In the genomic region with DNA sequence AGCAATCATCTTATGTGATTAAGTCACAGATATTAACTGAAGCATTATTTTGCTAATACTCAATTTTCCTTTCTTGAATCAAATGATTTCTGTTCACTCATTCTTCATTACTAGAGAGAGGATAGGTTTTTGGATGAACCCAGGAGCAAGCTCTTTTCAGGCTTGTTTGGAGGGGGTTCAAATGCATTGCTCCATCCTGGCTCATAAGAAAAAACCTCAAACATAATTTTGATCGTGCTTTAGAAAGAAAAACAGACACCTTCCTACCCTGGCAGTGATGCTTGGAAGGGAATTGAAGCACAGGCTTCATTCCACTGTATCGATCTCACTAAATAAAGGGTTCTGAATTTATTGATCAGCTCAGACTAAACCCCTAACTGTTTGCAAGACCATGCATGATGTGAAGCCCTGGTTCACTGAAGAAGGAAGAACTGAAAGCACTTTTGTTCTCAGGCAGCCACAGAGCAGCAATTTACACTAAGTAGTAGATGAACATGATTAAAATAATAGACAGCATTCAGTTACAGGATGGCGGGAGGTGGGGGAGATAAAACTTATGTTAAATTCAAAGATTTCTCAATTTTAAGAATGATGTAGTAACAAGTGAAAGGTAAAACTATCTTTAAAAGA, we compare ENCODE assay signal across 2 cellular contexts.
TF ChIP-seq lines count a peak whose summit lies in the region.

No MANE protein-coding gene starts in this region.

TF ChIP-seq in SK-N-SH, 30 proteins besides CTCF, POLR2A, EP300 and RAD21 (continued from another document):
- TF ChIP-seq, protein P1, sequence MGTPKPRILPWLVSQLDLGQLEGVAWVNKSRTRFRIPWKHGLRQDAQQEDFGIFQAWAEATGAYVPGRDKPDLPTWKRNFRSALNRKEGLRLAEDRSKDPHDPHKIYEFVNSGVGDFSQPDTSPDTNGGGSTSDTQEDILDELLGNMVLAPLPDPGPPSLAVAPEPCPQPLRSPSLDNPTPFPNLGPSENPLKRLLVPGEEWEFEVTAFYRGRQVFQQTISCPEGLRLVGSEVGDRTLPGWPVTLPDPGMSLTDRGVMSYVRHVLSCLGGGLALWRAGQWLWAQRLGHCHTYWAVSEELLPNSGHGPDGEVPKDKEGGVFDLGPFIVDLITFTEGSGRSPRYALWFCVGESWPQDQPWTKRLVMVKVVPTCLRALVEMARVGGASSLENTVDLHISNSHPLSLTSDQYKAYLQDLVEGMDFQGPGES (IDR thresholded peaks at IDR 0.05; ENCODE audit: low read depth, low read length), result no peak
- peak; percentile 44; the same call in 1 of the 2 replicates for TF ChIP-seq GATA2 (CRISPR knock-in tag; IDR thresholded peaks at IDR 0.05)

TF ChIP-seq in SK-N-SH treated with all-trans-retinoic acid at 6 μM for 48 hours, 23 proteins besides CTCF, POLR2A, EP300 and RAD21 (continued from another document):
- TF ChIP-seq, protein P2, sequence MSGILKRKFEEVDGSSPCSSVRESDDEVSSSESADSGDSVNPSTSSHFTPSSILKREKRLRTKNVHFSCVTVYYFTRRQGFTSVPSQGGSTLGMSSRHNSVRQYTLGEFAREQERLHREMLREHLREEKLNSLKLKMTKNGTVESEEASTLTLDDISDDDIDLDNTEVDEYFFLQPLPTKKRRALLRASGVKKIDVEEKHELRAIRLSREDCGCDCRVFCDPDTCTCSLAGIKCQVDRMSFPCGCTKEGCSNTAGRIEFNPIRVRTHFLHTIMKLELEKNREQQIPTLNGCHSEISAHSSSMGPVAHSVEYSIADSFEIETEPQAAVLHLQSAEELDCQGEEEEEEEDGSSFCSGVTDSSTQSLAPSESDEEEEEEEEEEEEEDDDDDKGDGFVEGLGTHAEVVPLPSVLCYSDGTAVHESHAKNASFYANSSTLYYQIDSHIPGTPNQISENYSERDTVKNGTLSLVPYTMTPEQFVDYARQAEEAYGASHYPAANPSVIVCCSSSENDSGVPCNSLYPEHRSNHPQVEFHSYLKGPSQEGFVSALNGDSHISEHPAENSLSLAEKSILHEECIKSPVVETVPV (CRISPR knock-in tag; IDR thresholded peaks at IDR 0.05), result no peak
- TF ChIP-seq ISL1 (CRISPR knock-in tag; IDR thresholded peaks at IDR 0.05) (no peak), GLIS3 (CRISPR knock-in tag; IDR thresholded peaks at IDR 0.05) (no peak), ZNF8 (CRISPR knock-in tag; IDR thresholded peaks at IDR 0.05) (no peak), ZC3H10 (CRISPR knock-in tag; IDR thresholded peaks at IDR 0.05) (no peak), OSR1 (CRISPR knock-in tag; IDR thresholded peaks at IDR 0.05) (no peak), ZNF70 (CRISPR knock-in tag; IDR thresholded peaks at IDR 0.05) (no peak), TCF4 (CRISPR knock-in tag; IDR thresholded peaks at IDR 0.05; ENCODE audit: borderline replicate concordance) (no peak), ZFP3 (CRISPR knock-in tag; IDR thresholded peaks at IDR 0.05) (no peak), TOX (CRISPR knock-in tag; IDR thresholded peaks at IDR 0.05; ENCODE audit: borderline replicate concordance) (no peak), ESRRG (CRISPR knock-in tag; IDR thresholded peaks at IDR 0.05) (no peak), RARB (CRISPR knock-in tag; IDR thresholded peaks at IDR 0.05) (no peak), ZFP30 (CRISPR knock-in tag; IDR thresholded peaks at IDR 0.05) (no peak), ZNF565 (CRISPR knock-in tag; conservative IDR thresholded peaks at IDR 0.05; ENCODE audit: low read depth) (no peak)
- TF ChIP-seq, protein P3, sequence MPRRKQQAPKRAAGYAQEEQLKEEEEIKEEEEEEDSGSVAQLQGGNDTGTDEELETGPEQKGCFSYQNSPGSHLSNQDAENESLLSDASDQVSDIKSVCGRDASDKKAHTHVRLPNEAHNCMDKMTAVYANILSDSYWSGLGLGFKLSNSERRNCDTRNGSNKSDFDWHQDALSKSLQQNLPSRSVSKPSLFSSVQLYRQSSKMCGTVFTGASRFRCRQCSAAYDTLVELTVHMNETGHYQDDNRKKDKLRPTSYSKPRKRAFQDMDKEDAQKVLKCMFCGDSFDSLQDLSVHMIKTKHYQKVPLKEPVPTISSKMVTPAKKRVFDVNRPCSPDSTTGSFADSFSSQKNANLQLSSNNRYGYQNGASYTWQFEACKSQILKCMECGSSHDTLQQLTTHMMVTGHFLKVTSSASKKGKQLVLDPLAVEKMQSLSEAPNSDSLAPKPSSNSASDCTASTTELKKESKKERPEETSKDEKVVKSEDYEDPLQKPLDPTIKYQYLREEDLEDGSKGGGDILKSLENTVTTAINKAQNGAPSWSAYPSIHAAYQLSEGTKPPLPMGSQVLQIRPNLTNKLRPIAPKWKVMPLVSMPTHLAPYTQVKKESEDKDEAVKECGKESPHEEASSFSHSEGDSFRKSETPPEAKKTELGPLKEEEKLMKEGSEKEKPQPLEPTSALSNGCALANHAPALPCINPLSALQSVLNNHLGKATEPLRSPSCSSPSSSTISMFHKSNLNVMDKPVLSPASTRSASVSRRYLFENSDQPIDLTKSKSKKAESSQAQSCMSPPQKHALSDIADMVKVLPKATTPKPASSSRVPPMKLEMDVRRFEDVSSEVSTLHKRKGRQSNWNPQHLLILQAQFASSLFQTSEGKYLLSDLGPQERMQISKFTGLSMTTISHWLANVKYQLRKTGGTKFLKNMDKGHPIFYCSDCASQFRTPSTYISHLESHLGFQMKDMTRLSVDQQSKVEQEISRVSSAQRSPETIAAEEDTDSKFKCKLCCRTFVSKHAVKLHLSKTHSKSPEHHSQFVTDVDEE (CRISPR knock-in tag; IDR thresholded peaks at IDR 0.05), result no peak
- TF ChIP-seq, protein P4, sequence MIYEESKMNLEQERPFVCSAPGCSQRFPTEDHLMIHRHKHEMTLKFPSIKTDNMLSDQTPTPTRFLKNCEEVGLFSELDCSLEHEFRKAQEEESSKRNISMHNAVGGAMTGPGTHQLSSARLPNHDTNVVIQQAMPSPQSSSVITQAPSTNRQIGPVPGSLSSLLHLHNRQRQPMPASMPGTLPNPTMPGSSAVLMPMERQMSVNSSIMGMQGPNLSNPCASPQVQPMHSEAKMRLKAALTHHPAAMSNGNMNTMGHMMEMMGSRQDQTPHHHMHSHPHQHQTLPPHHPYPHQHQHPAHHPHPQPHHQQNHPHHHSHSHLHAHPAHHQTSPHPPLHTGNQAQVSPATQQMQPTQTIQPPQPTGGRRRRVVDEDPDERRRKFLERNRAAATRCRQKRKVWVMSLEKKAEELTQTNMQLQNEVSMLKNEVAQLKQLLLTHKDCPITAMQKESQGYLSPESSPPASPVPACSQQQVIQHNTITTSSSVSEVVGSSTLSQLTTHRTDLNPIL (CRISPR knock-in tag; IDR thresholded peaks at IDR 0.05; ENCODE audit: low read depth), result no peak
